27 cellular contexts compared by ENCODE assay signal in the genomic region with DNA sequence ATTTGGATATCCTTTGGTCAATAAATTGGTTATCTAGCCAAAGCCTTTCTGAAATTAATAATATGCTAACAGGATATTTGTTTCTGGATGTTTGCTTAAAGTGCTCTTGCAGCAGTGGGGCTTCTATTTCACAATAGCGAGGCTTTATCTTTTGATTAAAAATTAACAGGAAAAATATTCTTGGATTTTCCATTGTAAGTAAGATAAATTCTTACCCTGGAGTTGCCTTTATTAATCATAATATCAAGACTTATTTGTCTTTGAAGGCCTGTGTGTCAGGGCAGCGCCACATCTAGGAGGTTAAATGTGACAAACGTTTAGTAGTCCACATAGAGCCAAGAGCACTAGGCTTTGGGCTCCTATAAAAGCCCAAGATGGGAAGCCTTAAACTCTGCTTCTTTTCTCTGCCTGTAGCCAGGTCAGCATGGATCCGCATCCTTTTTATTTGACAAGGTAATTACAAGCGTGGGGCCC. TPM values are rescaled to one million over a fixed set of nuclear protein-coding genes. Genes with fewer than 3 reads are reported as not detected.
DNase-seq lines count a peak whose midpoint lies in the region; ATAC-seq, FAIRE-seq and TF ChIP-seq lines count a peak whose summit lies in the region.
"Had no signal": no experiment of that assay in that cellular context is flagged by ENCODE, and none has a peak within 500 bp of the region (broad histone marks: within the 10 kb centered on the region; RNA-seq: fewer than 3 reads in every experiment).

No MANE protein-coding gene starts in this region.

- H3K4me3 ChIP-seq in PC-9 (no peak overlapping the region), pancreas (no peak overlapping the region)
- H3K4me3 ChIP-seq: coronary artery, HAP-1, sigmoid colon had no signal

- ATAC-seq in left lobe of liver (peak; percentile 31), pancreas (peak; percentile 49 to 63 (median 58))
- ATAC-seq: naive thymus-derived CD8-positive, alpha-beta T cell; WTC11 had no signal

- H3K36me3 ChIP-seq in PC-9 (ENCODE audit: low read depth): peaks cover 6% of the 10 kb centered on the region; the same call in 1 of the 2 replicates
- peaks cover 0 to 22% (median 5%) of the 10 kb centered on the region in 3 donors for H3K36me3 ChIP-seq in pancreas

- peak overlapping the region; percentile 47 for H3K27ac Mint-ChIP-seq in Calu3 (ENCODE audit: unreplicated experiment)
- H3K27ac Mint-ChIP-seq: CD4-positive, CD25-positive, alpha-beta regulatory T cell; naive thymus-derived CD8-positive, alpha-beta T cell had no signal

- H3K27me3 Mint-ChIP-seq in Calu3 (ENCODE audit: unreplicated experiment): no peaks in the 10 kb centered on the region
- H3K27me3 Mint-ChIP-seq: CD4-positive, CD25-positive, alpha-beta regulatory T cell; naive thymus-derived CD8-positive, alpha-beta T cell had no signal

- H3K27me3 ChIP-seq in PC-9 (ENCODE audit: insufficient read depth, low read depth) (no peaks in the 10 kb centered on the region), pancreas (no peaks in the 10 kb centered on the region)
- H3K27me3 ChIP-seq: sigmoid colon had no signal

- peaks cover 8% of the 10 kb centered on the region; the same call in 1 of the 2 replicates for H3F3A ChIP-seq in PC-9 (ENCODE audit: insufficient read depth, low read depth)

- no peaks in the 10 kb centered on the region for H3K9me2 ChIP-seq in PC-9 (ENCODE audit: insufficient read depth)

- H4K20me1 ChIP-seq in PC-9 (ENCODE audit: insufficient read depth): no peaks in the 10 kb centered on the region

- H3K79me2 ChIP-seq in PC-9 (ENCODE audit: low read depth): peaks cover 64% of the 10 kb centered on the region

- BruUV-seq in Calu3 (replicated peaks; lab: Mats Ljungman, UMichigan) (no TSS peak), PC-9 (replicated peaks; lab: Mats Ljungman, UMichigan) (no TSS peak)

- H3K27ac ChIP-seq in PC-9: no peak overlapping the region
- H3K27ac ChIP-seq in pancreas: peak overlapping the region in 3 of 4 donors; percentile 47 to 84 (median 79)
- H3K27ac ChIP-seq: coronary artery, sigmoid colon had no signal

- H3K4me1 ChIP-seq in PC-9 (replicated peaks; ENCODE audit: insufficient read depth) (peaks cover 81% of the 10 kb centered on the region), pancreas (peaks cover 25 to 55% (median 53%) of the 10 kb centered on the region in 3 donors)

- CTCF ChIA-PET in Calu3 (lab: Charles Lee): interaction anchor here (0.7 kb wide), 1 partner anchor 11 kb away, joined by 3 read pairs; the partner anchor contains the start of gene TNFAIP1
- CTCF ChIA-PET in PC-9 (lab: Charles Lee): no interaction called here

- no peak for DNase-seq in Calu3
- DNase-seq in PC-9: no peak
- peak; percentile 41 for DNase-seq in left lobe of liver (ENCODE audit: low spot score)
- peak in 1 of 6 donors; percentile 40 for DNase-seq in pancreas
- DNase-seq in NCI-H1105 treated with DMSO at 0.1 percent for 48 hours (lab: John Stamatoyannopoulos, UW): no peak
- no peak for DNase-seq in NCI-H2171 treated with DMSO at 0.1 percent for 48 hours (lab: John Stamatoyannopoulos, UW)
- no peak for DNase-seq in DMS114 treated with DMSO at 0.1 percent for 48 hours (lab: John Stamatoyannopoulos, UW; ENCODE audit: unreplicated experiment)
- DNase-seq in central memory CD4-positive, alpha-beta T cell: no peak
- DNase-seq: activated CD4-positive, alpha-beta T cell treated with anti-CD3 and anti-CD28 coated beads, Interleukin-2, amount 50 U/mL, for 4 hours; activated effector memory CD4-positive, alpha-beta T cell treated with anti-CD3 and anti-CD28 coated beads, Interleukin-2, amount 50 U/mL, for 16 hours; CD4-positive, CD25-positive, alpha-beta regulatory T cell; DMS53; naive thymus-derived CD8-positive, alpha-beta T cell; NCI-H2081 treated with DMSO at 0.1 percent for 48 hours; sigmoid colon; stimulated activated CD8-positive, alpha-beta memory T cell treated with anti-CD3 and anti-CD28 coated beads, Interleukin-4, amount 100 ng/mL, for 48 hours had no signal

- H3K36me3 Mint-ChIP-seq in Calu3 (ENCODE audit: insufficient read depth, unreplicated experiment): peaks cover 71% of the 10 kb centered on the region

- H2AFZ ChIP-seq in PC-9: no peak overlapping the region

- WGBS in pancreas, 2 donors: 13 to 14% methylated on average over 5 of the region's 5 CpGs

- intact Hi-C loops in Calu3 (cut with micrococcal nuclease; ENCODE audit: unreplicated experiment): loop anchor here (5.0 to 10.0 kb wide), 2 partner anchors 92 to 270 kb away; no protein-coding TSS in a partner anchor
- intact Hi-C loops in PC-9 (cut with micrococcal nuclease; ENCODE audit: unreplicated experiment): no loop called here
- intact Hi-C loops in pancreas (cut with DNase I): no loop called here

- H3K4me2 ChIP-seq in PC-9: peak overlapping the region; percentile 63; the same call in 1 of the 2 replicates

- TF ChIP-seq CTCF in Calu3 (IDR thresholded peaks at IDR 0.05; ENCODE audit: unreplicated experiment) (no peak), PC-9 (conservative IDR thresholded peaks at IDR 0.05) (no peak), pancreas (IDR thresholded peaks at IDR 0.05) (no peak)

- peaks cover 63% of the 10 kb centered on the region for H3K4me1 Mint-ChIP-seq in Calu3 (ENCODE audit: low read depth, unreplicated experiment)

- no peaks in the 10 kb centered on the region for H3K9me3 Mint-ChIP-seq in Calu3 (ENCODE audit: low read depth, unreplicated experiment)
- H3K9me3 Mint-ChIP-seq: brain; CD4-positive, CD25-positive, alpha-beta regulatory T cell; naive thymus-derived CD8-positive, alpha-beta T cell; WTC11 had no signal

- H3K9me3 ChIP-seq in PC-9 (ENCODE audit: insufficient read depth, low read depth) (no peaks in the 10 kb centered on the region), pancreas (no peaks in the 10 kb centered on the region)
- H3K9me3 ChIP-seq: HAP-1, sigmoid colon had no signal

- POLR2A ChIA-PET in PC-9 (lab: Charles Lee; ENCODE audit: unreplicated experiment): no interaction called here

- H3K4me3 Mint-ChIP-seq in Calu3 (ENCODE audit: low read depth, unreplicated experiment): peak overlapping the region; percentile 41
- H3K4me3 Mint-ChIP-seq: naive thymus-derived CD8-positive, alpha-beta T cell; WTC11 had no signal

- no peak for FAIRE-seq in pancreas (lab: Jason Lieb, UNC)
- FAIRE-seq: endometrium, urothelium cell line had no signal

RNA-seq across cellular contexts. Expression of gene TMEM97, which starts 5.3 kb away (rescaled TPM):
- 110 and 114 TPM in 2 replicates for total RNA-seq in Calu3 (2022)
- total RNA-seq in PC-9 (2021): 28.8 and 46.4 TPM in 2 replicates
- total RNA-seq in left lobe of liver: 29.6 TPM
- total RNA-seq in pancreas: 100 to 1,000 TPM in 4 of 6 donors, 10 to 100 TPM in 2; 73.9 to 129 (median 113) TPM
- polyA plus RNA-seq in pancreas: 10 to 100 TPM; 13.1 to 17.2 TPM

RNA-seq across cellular contexts. Expression of gene IFT20, which starts 11.0 kb away (rescaled TPM):
- total RNA-seq in Calu3 (2022) (31.9 and 32.1 TPM in 2 replicates), PC-9 (2021) (35.3 and 42.3 TPM in 2 replicates), left lobe of liver (24.2 TPM), pancreas (10 to 100 TPM; 42.3 to 52.4 (median 48.0) TPM)
- 10 to 100 TPM; 65.8 to 79.0 TPM for polyA plus RNA-seq in pancreas

RNA-seq across cellular contexts. Expression of gene TNFAIP1, which starts 11.3 kb away (rescaled TPM):
- total RNA-seq in Calu3 (2022) (45.9 and 49.4 TPM in 2 replicates), PC-9 (2021) (46.8 and 48.8 TPM in 2 replicates), left lobe of liver (28.8 TPM), pancreas (10 to 100 TPM; 20.8 to 56.8 (median 31.8) TPM)
- polyA plus RNA-seq in pancreas: 10 to 100 TPM; 11.5 to 16.8 TPM

RNA-seq across cellular contexts. Expression of gene POLDIP2, which starts 33.0 kb away (rescaled TPM):
- total RNA-seq in Calu3 (2022) (82.7 and 85.9 TPM in 2 replicates), PC-9 (2021) (84.5 and 98.2 TPM in 2 replicates), left lobe of liver (119 TPM), pancreas (10 to 100 TPM; 40.7 to 51.2 (median 42.5) TPM)
- 10 to 100 TPM; 28.3 to 41.0 TPM for polyA plus RNA-seq in pancreas

RNA-seq across cellular contexts. Expression of gene SEBOX, which starts 40.7 kb away (rescaled TPM):
- total RNA-seq in Calu3 (2022) (not detected in 2 replicates), PC-9 (2021) (not detected in 2 replicates), left lobe of liver (not detected), pancreas (not detected)
- polyA plus RNA-seq in pancreas: not detected
- total RNA-seq: CD4-positive, CD25-positive, alpha-beta regulatory T cell; glomerular endothelial cell; M059J; mesenteric fat pad; naive thymus-derived CD8-positive, alpha-beta T cell; NCI-H460; sigmoid colon; subcutaneous adipose tissue; WTC11 had no signal
- polyA plus RNA-seq: CD4-positive, CD25-positive, alpha-beta regulatory T cell; naive thymus-derived CD8-positive, alpha-beta T cell; sigmoid colon had no signal
